21 cellular contexts compared by ENCODE assay signal in the genomic region with DNA sequence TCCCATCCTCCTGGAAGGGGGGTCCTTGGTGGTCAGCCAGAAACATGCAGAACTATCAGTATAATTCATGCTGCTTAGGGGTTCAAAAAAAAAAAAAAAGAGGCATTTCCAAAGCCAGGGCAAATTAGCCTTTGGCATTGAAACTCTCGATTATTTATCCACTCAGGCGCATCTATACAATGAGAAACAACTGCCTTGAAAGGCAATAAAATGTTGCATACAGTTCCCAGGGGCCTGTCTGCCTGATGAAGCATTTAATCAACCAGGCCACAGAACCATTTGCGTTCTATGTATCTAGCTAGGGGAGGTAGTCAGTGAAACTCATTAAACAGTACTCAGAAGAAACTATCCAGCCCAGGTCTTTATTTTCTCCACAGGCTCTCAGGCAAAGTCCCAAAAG.
"Had no signal": no experiment of that assay in that cellular context is flagged by ENCODE, and none has a peak within 500 bp of the region (broad histone marks: within the 10 kb centered on the region; RNA-seq: fewer than 3 reads in every experiment).

No MANE protein-coding gene starts in this region.

- DNase-seq: activated CD4-positive, alpha-beta T cell treated with anti-CD3 and anti-CD28 coated beads for 4 hours; activated CD4-positive, alpha-beta T cell treated with anti-CD3 and anti-CD28 coated beads, Interleukin-2, amount 50 U/mL, for 4 hours; activated effector memory CD4-positive, alpha-beta T cell treated with Interleukin-2 at 50 U/mL for 16 hours; activated naive CD4-positive, alpha-beta T cell treated with Interleukin-2 at 50 U/mL for 16 hours; activated T-cell treated with anti-CD3 and anti-CD28 coated beads for 4 hours; activated T-cell treated with anti-CD3 and anti-CD28 coated beads, Interleukin-2, amount 50 U/mL, for 72 hours; anterior cingulate cortex; dermis blood vessel endothelial cell; effector CD4-positive, alpha-beta T cell; esophagus squamous epithelium; foreskin melanocyte; islet precursor cell; left ventricle myocardium superior; mucosa of descending colon; pancreas; spleen; stimulated activated CD4-positive, alpha-beta T cell treated with anti-CD3 and anti-CD28 coated beads, Interleukin-4, amount 100 ng/mL, for 1 hour; stimulated activated naive CD8-positive, alpha-beta T cell treated with anti-CD3 and anti-CD28 coated beads, Interleukin-15, Interleukin-2, amounts not matched to agents 100 U/mL and 50 U/mL, for 24 hours; T-helper 9 cell; uterus had no signal

- ATAC-seq: activated T-cell treated with anti-CD3 and anti-CD28 coated beads, Interleukin-2, amount 50 U/mL, for 72 hours; left ventricle myocardium superior; mucosa of descending colon; natural killer cell treated with Interleukin-12 subunit alpha and Interleukin-12 subunit beta and Interleukin-15 and Interleukin-18, amount 100 ng/mL, for 72 hours; pancreas; stimulated activated naive CD8-positive, alpha-beta T cell treated with anti-CD3 and anti-CD28 coated beads, Interleukin-15, Interleukin-2, amounts not matched to agents 100 U/mL and 50 U/mL, for 24 hours had no signal
